26 cellular contexts compared by ENCODE assay signal in the genomic region with DNA sequence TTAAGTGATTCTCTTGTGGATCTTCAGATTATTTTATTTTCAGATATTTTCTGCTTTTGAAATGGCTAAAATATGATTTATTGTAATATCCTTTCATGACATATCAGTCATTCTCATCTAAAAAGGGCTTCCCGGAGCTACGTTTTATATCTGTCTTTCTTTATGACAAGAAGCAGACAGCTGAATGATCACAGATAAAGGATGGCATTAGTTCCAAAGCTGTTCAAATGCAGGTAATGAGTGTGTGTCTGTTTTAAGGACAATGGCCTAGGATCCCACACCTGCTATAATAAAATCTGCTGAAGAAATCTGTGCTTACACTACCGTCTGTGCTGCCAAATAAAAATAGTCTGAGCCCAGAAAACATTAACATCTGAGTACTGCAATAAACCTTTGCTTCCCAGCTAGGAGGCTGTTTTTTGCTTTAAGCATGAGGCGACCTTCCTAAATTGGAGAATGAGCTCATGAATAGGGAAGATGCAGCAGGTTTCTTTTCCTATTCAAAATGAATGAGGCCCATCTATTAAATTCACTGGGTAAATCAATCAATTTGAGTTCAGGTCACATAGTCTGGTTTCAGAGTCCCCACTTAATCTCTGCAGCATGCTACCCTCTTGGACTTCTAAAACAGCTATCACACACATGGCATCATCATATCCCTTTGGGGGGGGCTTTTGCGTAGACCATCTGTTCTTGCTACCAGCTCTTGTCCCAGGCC.
DNase-seq lines count a peak whose midpoint lies in the region; ATAC-seq, FAIRE-seq and TF ChIP-seq lines count a peak whose summit lies in the region.
"Had no signal": no experiment of that assay in that cellular context is flagged by ENCODE, and none has a peak within 500 bp of the region (broad histone marks: within the 10 kb centered on the region; RNA-seq: fewer than 3 reads in every experiment).

No MANE protein-coding gene starts in this region.

- H3F3A ChIP-seq in GM23338 (replicated peaks; ENCODE audit: low read depth), result no peaks in the 10 kb centered on the region

- DNase-seq in GM23338 (ENCODE audit: low spot score), result no peak
- peak; percentile 84 for DNase-seq in NCI-H1694 treated with DMSO at 0.1 percent for 48 hours (lab: John Stamatoyannopoulos, UW)
- DNase-seq in NCI-H82 (lab: John Stamatoyannopoulos, UW), result peak; percentile 84
- DNase-seq in glutamatergic neuron, result no peak
- DNase-seq in GM19239 (ENCODE audit: insufficient read length, low spot score), result no peak
- no peak for DNase-seq in superior temporal gyrus (ENCODE audit: extremely low spot score)
- DNase-seq: activated CD4-positive, alpha-beta T cell treated with anti-CD3 and anti-CD28 coated beads, Interleukin-2, amount 50 U/mL, for 48 hours; activated CD8-positive, alpha-beta memory T cell treated with anti-CD3 and anti-CD28 coated beads, Interleukin-2, amount 50 U/mL, for 4 hours; effector memory CD4-positive, alpha-beta T cell; heart left ventricle; lower lobe of right lung; natural killer cell; NCI-H446 treated with DMSO at 0.1 percent for 48 hours; Peyer's patch; SJCRH30; stimulated activated CD4-positive, alpha-beta T cell treated with anti-CD3 and anti-CD28 coated beads, Interleukin-15, amount 100 ng/mL, for 24 hours; stimulated activated naive CD4-positive, alpha-beta T cell treated with Interleukin-2 at 50 U/mL for 16 hours; testis had no signal

- H3K36me3 ChIP-seq in GM23338 (ENCODE audit: insufficient read depth), result no peaks in the 10 kb centered on the region
- H3K36me3 ChIP-seq: cardiac muscle cell, lower lobe of right lung, Peyer's patch, SJCRH30 had no signal

- no peaks in the 10 kb centered on the region for H3K9me3 Mint-ChIP-seq in GM23338
- peaks cover 6% of the 10 kb centered on the region for H3K9me3 Mint-ChIP-seq in glutamatergic neuron (ENCODE audit: unreplicated experiment)
- H3K9me3 Mint-ChIP-seq: activated naive CD4-positive, alpha-beta T cell treated with anti-CD3 and anti-CD28 coated beads, Interleukin-2, amount 50 U/mL, for 72 hours; activated T-helper 1 cell treated with anti-CD3 and anti-CD28 coated beads, Interleukin-12 subunit alpha, Interleukin-12 subunit beta, Interleukin-2, Interleukin-4 antibody, amounts not matched to agents 30 ng/mL and 10 ng/mL and 1 ng/mL, durations not matched to agents 14 hours and 24 hours and 36 hours had no signal

- H3K4me3 ChIP-seq in GM23338, result no peak overlapping the region
- H3K4me3 ChIP-seq: cardiac muscle cell, coronary artery, heart left ventricle, lower lobe of right lung, Peyer's patch, SJCRH30, testis had no signal

- H3K79me2 ChIP-seq in GM23338 (replicated peaks; ENCODE audit: insufficient read depth), result no peaks in the 10 kb centered on the region

- peaks cover 35% of the 10 kb centered on the region for H3K4me1 ChIP-seq in GM23338 (ENCODE audit: insufficient read depth)
- H3K4me1 ChIP-seq: lower lobe of right lung, Peyer's patch, SJCRH30, testis had no signal

- TF ChIP-seq CTCF in GM23338 (conservative IDR thresholded peaks at IDR 0.05; ENCODE audit: low read depth in 2 of 2) (no peak), glutamatergic neuron (IDR thresholded peaks at IDR 0.05; ENCODE audit: partially characterized antibody, unreplicated experiment) (no peak)

- no peak for FAIRE-seq in GM19239 (lab: Jason Lieb, UNC)
- FAIRE-seq: D721Med, H54, urothelium cell line had no signal

- no peaks in the 10 kb centered on the region for H3K27me3 ChIP-seq in GM23338 (ENCODE audit: insufficient read depth)
- H3K27me3 ChIP-seq: cardiac muscle cell, heart left ventricle, Peyer's patch, SJCRH30, testis had no signal

- no peak overlapping the region for H3K4me2 ChIP-seq in GM23338

- no peaks in the 10 kb centered on the region for H3K9me2 ChIP-seq in GM23338 (ENCODE audit: insufficient read depth)

- H3K36me3 Mint-ChIP-seq in GM23338 (ENCODE audit: low read depth) (no peaks in the 10 kb centered on the region), glutamatergic neuron (ENCODE audit: unreplicated experiment) (no peaks in the 10 kb centered on the region)
- H3K36me3 Mint-ChIP-seq: activated naive CD4-positive, alpha-beta T cell treated with anti-CD3 and anti-CD28 coated beads, Interleukin-2, amount 50 U/mL, for 72 hours had no signal

- no peak overlapping the region for H3K4me3 Mint-ChIP-seq in GM23338
- peak overlapping the region; percentile 48 for H3K4me3 Mint-ChIP-seq in glutamatergic neuron (ENCODE audit: unreplicated experiment)
- H3K4me3 Mint-ChIP-seq: activated T-helper 1 cell treated with anti-CD3 and anti-CD28 coated beads, Interleukin-12 subunit alpha, Interleukin-12 subunit beta, Interleukin-2, Interleukin-4 antibody, amounts not matched to agents 30 ng/mL and 10 ng/mL and 1 ng/mL, durations not matched to agents 14 hours and 24 hours and 36 hours; natural killer cell had no signal

- H3K27ac Mint-ChIP-seq in GM23338 (no peak overlapping the region; the same call in 1 of the 2 replicates), glutamatergic neuron (ENCODE audit: unreplicated experiment) (peak overlapping the region; percentile 84)
- H3K27ac Mint-ChIP-seq: activated naive CD4-positive, alpha-beta T cell treated with anti-CD3 and anti-CD28 coated beads, Interleukin-2, amount 50 U/mL, for 72 hours; activated T-helper 1 cell treated with anti-CD3 and anti-CD28 coated beads, Interleukin-12 subunit alpha, Interleukin-12 subunit beta, Interleukin-2, Interleukin-4 antibody, amounts not matched to agents 30 ng/mL and 10 ng/mL and 1 ng/mL, durations not matched to agents 14 hours and 24 hours and 36 hours; natural killer cell had no signal

- peak overlapping the region; percentile 86; the same call in 1 of the 2 replicates for H2AFZ ChIP-seq in GM23338

- no peak overlapping the region for H3K27ac ChIP-seq in GM23338 (ENCODE audit: low read depth)
- H3K27ac ChIP-seq: cardiac muscle cell, coronary artery, heart left ventricle, lower lobe of right lung, Peyer's patch, SJCRH30, testis had no signal

- H3K27me3 Mint-ChIP-seq in GM23338 (ENCODE audit: insufficient read depth, low read depth, poor library complexity) (peaks cover 1% of the 10 kb centered on the region), glutamatergic neuron (ENCODE audit: unreplicated experiment) (peaks cover 5% of the 10 kb centered on the region)

- ATAC-seq in GM23338 (no peak), HG03039 (IDR thresholded peaks at IDR 0.05; ENCODE audit: unreplicated experiment) (no peak)
- ATAC-seq: activated naive CD4-positive, alpha-beta T cell treated with anti-CD3 and anti-CD28 coated beads, Interleukin-2, amount 50 U/mL, for 72 hours; heart left ventricle; lower lobe of right lung; natural killer cell had no signal

- no peaks in the 10 kb centered on the region for H4K20me1 ChIP-seq in GM23338 (replicated peaks; ENCODE audit: insufficient read depth)

- H3K4me1 Mint-ChIP-seq in GM23338 (peaks cover 35% of the 10 kb centered on the region), glutamatergic neuron (ENCODE audit: low read depth, unreplicated experiment) (peaks cover 44% of the 10 kb centered on the region)
- H3K4me1 Mint-ChIP-seq: natural killer cell had no signal

TF ChIP-seq in GM23338, 12 proteins besides CTCF, POLR2A, EP300 and RAD21 (continues in another document):
- no peak for TF ChIP-seq STAT1 (IDR thresholded peaks at IDR 0.05; ENCODE audit: unreplicated experiment)
- TF ChIP-seq, protein P1, sequence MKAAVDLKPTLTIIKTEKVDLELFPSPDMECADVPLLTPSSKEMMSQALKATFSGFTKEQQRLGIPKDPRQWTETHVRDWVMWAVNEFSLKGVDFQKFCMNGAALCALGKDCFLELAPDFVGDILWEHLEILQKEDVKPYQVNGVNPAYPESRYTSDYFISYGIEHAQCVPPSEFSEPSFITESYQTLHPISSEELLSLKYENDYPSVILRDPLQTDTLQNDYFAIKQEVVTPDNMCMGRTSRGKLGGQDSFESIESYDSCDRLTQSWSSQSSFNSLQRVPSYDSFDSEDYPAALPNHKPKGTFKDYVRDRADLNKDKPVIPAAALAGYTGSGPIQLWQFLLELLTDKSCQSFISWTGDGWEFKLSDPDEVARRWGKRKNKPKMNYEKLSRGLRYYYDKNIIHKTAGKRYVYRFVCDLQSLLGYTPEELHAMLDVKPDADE (IDR thresholded peaks at IDR 0.05), result no peak
- no peak for TF ChIP-seq ZNF331 (CRISPR knock-in tag; IDR thresholded peaks at IDR 0.05; ENCODE audit: low read depth)
- TF ChIP-seq JUNB (IDR thresholded peaks at IDR 0.05; ENCODE audit: unreplicated experiment), result no peak
- TF ChIP-seq NANOG (IDR thresholded peaks at IDR 0.05; ENCODE audit: borderline replicate concordance), result no peak
- TF ChIP-seq ZNF114 (CRISPR knock-in tag; IDR thresholded peaks at IDR 0.05), result no peak
- no peak for TF ChIP-seq EZH2phosphoT487 (IDR thresholded peaks at IDR 0.05; ENCODE audit: unreplicated experiment)
- TF ChIP-seq CREB1 (CRISPR knock-in tag; IDR thresholded peaks at IDR 0.05; ENCODE audit: low read depth), result no peak
- TF ChIP-seq POLR2AphosphoS5 (IDR thresholded peaks at IDR 0.05; ENCODE audit: low read depth), result no peak
- TF ChIP-seq EZH2 (IDR thresholded peaks at IDR 0.05; ENCODE audit: low read depth, unreplicated experiment), result no peak
- TF ChIP-seq, protein P2, sequence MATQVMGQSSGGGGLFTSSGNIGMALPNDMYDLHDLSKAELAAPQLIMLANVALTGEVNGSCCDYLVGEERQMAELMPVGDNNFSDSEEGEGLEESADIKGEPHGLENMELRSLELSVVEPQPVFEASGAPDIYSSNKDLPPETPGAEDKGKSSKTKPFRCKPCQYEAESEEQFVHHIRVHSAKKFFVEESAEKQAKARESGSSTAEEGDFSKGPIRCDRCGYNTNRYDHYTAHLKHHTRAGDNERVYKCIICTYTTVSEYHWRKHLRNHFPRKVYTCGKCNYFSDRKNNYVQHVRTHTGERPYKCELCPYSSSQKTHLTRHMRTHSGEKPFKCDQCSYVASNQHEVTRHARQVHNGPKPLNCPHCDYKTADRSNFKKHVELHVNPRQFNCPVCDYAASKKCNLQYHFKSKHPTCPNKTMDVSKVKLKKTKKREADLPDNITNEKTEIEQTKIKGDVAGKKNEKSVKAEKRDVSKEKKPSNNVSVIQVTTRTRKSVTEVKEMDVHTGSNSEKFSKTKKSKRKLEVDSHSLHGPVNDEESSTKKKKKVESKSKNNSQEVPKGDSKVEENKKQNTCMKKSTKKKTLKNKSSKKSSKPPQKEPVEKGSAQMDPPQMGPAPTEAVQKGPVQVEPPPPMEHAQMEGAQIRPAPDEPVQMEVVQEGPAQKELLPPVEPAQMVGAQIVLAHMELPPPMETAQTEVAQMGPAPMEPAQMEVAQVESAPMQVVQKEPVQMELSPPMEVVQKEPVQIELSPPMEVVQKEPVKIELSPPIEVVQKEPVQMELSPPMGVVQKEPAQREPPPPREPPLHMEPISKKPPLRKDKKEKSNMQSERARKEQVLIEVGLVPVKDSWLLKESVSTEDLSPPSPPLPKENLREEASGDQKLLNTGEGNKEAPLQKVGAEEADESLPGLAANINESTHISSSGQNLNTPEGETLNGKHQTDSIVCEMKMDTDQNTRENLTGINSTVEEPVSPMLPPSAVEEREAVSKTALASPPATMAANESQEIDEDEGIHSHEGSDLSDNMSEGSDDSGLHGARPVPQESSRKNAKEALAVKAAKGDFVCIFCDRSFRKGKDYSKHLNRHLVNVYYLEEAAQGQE (IDR thresholded peaks at IDR 0.05; ENCODE audit: unreplicated experiment), result no peak

Comparison
In these comparisons a context has a peak if more than half of its experiments do, and no peak if none do; other contexts are left out.
1. DNase-seq: peak in NCI-H1694 treated with DMSO at 0.1 percent for 48 hours (single experiment) and NCI-H82 (single experiment); none in GM23338 (single experiment), glutamatergic neuron (single experiment), GM19239 (single experiment) and superior temporal gyrus (single experiment).